Comparison of ENCODE assay signal across 2 cellular contexts in the genomic region with DNA sequence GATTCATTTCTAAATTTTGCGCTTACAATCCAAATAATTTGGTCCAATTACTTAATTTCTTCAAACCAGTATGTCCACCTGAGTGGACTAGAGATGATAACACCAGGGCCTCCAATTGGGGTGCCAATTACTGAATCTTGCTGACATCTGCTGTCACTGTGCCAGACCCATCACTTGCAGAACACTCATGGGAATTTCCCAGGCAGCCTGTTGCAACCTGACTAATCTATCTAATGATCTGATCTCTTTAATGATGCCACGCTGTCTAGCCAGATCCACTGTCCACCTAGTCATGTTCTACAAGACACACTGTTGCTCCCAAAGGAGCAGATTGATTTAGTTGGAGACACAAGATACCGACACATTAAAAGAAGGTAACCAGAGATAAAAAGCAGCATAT.
TF ChIP-seq lines count a peak whose summit lies in the region.

No MANE protein-coding gene starts in this region.

TF ChIP-seq in SK-N-SH, 30 proteins besides CTCF, POLR2A, EP300 and RAD21 (continued from another document):
- TF ChIP-seq USF1 (IDR thresholded peaks at IDR 0.05; ENCODE audit: borderline replicate concordance, low read depth) (no peak), TEAD4 (IDR thresholded peaks at IDR 0.05; ENCODE audit: borderline replicate concordance, insufficient read depth) (no peak), ELF1 (IDR thresholded peaks at IDR 0.05) (no peak), RXRA (IDR thresholded peaks at IDR 0.05; ENCODE audit: borderline replicate concordance, low read depth) (no peak), NFIC (IDR thresholded peaks at IDR 0.05; ENCODE audit: borderline replicate concordance) (no peak), POLR2AphosphoS5 (IDR thresholded peaks at IDR 0.05; ENCODE audit: low read depth, low read length) (no peak), IRF3 (IDR thresholded peaks at IDR 0.05; ENCODE audit: low read depth, low read length) (no peak), TCF12 (IDR thresholded peaks at IDR 0.05) (0 out of 2 replicates have a peak, but pooled peaks have one; percentile 7), MEF2A (IDR thresholded peaks at IDR 0.05; ENCODE audit: borderline replicate concordance, low read depth) (no peak)
- TF ChIP-seq, protein P1, sequence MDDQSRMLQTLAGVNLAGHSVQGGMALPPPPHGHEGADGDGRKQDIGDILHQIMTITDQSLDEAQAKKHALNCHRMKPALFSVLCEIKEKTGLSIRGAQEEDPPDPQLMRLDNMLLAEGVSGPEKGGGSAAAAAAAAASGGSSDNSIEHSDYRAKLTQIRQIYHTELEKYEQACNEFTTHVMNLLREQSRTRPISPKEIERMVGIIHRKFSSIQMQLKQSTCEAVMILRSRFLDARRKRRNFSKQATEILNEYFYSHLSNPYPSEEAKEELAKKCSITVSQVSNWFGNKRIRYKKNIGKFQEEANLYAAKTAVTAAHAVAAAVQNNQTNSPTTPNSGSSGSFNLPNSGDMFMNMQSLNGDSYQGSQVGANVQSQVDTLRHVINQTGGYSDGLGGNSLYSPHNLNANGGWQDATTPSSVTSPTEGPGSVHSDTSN (IDR thresholded peaks at IDR 0.05), result no peak
- TF ChIP-seq, protein P2, sequence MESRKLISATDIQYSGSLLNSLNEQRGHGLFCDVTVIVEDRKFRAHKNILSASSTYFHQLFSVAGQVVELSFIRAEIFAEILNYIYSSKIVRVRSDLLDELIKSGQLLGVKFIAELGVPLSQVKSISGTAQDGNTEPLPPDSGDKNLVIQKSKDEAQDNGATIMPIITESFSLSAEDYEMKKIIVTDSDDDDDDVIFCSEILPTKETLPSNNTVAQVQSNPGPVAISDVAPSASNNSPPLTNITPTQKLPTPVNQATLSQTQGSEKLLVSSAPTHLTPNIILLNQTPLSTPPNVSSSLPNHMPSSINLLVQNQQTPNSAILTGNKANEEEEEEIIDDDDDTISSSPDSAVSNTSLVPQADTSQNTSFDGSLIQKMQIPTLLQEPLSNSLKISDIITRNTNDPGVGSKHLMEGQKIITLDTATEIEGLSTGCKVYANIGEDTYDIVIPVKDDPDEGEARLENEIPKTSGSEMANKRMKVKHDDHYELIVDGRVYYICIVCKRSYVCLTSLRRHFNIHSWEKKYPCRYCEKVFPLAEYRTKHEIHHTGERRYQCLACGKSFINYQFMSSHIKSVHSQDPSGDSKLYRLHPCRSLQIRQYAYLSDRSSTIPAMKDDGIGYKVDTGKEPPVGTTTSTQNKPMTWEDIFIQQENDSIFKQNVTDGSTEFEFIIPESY (IDR thresholded peaks at IDR 0.05; ENCODE audit: borderline replicate concordance, low read depth), result no peak
TF ChIP-seq in SK-N-SH: peak in this region for 3.

TF ChIP-seq in WTC11, 78 proteins besides CTCF, POLR2A, EP300 and RAD21 (continued from another document):
- TF ChIP-seq ATF3 (CRISPR knock-in tag; conservative IDR thresholded peaks at IDR 0.05), result no peak
- no peak for TF ChIP-seq ARID4B (CRISPR knock-in tag; IDR thresholded peaks at IDR 0.05; ENCODE audit: borderline replicate concordance)
